In the genomic region with DNA sequence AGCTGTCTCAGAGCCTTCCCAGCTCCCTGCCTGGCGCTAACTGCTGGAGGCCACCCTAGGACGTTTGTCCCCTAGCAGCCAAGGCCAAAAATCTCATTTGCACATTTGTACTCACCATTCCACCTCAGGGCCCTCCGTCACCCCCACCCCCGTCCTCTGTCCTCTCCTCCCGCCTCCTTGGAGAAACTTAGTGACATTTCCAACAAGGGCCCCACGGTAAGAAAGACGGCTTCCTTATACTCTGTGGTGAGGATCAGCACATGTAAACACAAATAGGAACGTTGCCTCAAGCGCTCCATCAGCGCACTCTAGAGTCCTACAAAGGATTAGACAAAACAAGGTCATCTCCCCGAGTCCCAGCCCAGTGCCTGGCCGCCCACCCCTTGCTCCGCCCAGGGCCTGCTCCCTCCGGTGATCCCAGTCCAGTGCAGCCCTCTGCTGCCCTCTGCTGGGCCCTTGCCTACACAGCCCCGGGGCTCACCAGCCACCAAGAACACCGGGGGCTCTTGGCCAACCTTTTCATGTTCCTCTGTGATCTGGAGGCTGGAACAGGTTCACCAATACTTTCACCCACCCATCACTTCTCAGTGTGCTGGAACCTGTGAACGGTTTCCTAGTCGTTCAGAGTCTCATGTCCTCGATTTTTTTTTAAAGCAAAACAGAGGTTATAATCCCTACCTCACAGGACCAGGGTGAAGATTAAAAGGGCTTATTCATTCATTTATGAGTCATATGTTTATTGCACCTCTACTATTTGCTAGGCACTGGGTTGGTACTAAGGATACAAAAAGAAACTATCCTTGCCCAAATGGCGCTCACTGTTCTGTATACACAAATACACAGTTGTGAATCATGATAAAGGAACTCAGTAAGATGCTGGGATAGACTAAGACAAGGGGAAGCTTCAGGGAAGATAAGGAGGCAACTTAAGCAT, we compare ENCODE assay signal across 8 cellular contexts. TPM values are rescaled to one million over a fixed set of nuclear protein-coding genes. Genes with fewer than 3 reads are reported as not detected.
DNase-seq lines count a peak whose midpoint lies in the region; ATAC-seq and TF ChIP-seq lines count a peak whose summit lies in the region.

No MANE protein-coding gene starts in this region.

- TF ChIP-seq CTCF in GM12874 (IDR thresholded peaks at IDR 0.05; ENCODE audit: insufficient read depth, low read depth, low read length) (peak; percentile 96), SU-DHL-6 (IDR thresholded peaks at IDR 0.05; ENCODE audit: insufficient read depth, low read length, poor library complexity, severe bottlenecking) (peak; percentile 97), cardiac muscle cell (IDR thresholded peaks at IDR 0.05; ENCODE audit: low read depth, low read length) (peak; percentile 98), parathyroid adenoma (IDR thresholded peaks at IDR 0.05) (peak; percentile 94), tibial nerve (IDR thresholded peaks at IDR 0.05) (peak; percentile 96 to 99 (median 98))

- H3K9ac ChIP-seq in SU-DHL-6 (ENCODE audit: low read length) (no peak overlapping the region), parathyroid adenoma (no peak overlapping the region)

- H3K36me3 ChIP-seq in SU-DHL-6 (ENCODE audit: low read length) (no peaks in the 10 kb centered on the region), cardiac muscle cell (no peaks in the 10 kb centered on the region), parathyroid adenoma (ENCODE audit: control insufficient read depth, insufficient read depth, low read length) (no peaks in the 10 kb centered on the region), tibial nerve (no peaks in the 10 kb centered on the region)

- peak; percentile 83 for DNase-seq in NCI-H128 (lab: John Stamatoyannopoulos, UW; ENCODE audit: unreplicated experiment)
- peak; percentile 80 for DNase-seq in activated naive CD8-positive, alpha-beta T cell treated with anti-CD3 and anti-CD28 coated beads, Interleukin-2, amount 50 U/mL, for 16 hours (ENCODE audit: low read depth, low spot score)
- DNase-seq in cardiac muscle cell (ENCODE audit: low read depth in 1 of 2, low spot score in 1 of 2): peak; percentile 94 to 99
- DNase-seq in tibial nerve (ENCODE audit: low spot score in 2 of 2): peak; percentile 88 to 97

- no peak for TF ChIP-seq POLR2A in tibial nerve (IDR thresholded peaks at IDR 0.05)

- H3K79me2 ChIP-seq in SU-DHL-6 (ENCODE audit: insufficient read depth, low read length) (no peaks in the 10 kb centered on the region), parathyroid adenoma (no peaks in the 10 kb centered on the region)

- H3K4me3 ChIP-seq in SU-DHL-6 (ENCODE audit: insufficient read depth, low read length, poor library complexity, severe bottlenecking) (no peak overlapping the region), cardiac muscle cell (no peak overlapping the region), parathyroid adenoma (ENCODE audit: low read depth, low read length) (no peak overlapping the region), tibial nerve (peak overlapping the region in 2 of 4 donors; percentile 17 to 35)

- H3F3A ChIP-seq in SU-DHL-6 (ENCODE audit: insufficient read depth): no peaks in the 10 kb centered on the region

- H3K27me3 ChIP-seq in SU-DHL-6 (ENCODE audit: low read length) (no peaks in the 10 kb centered on the region), cardiac muscle cell (no peaks in the 10 kb centered on the region), parathyroid adenoma (ENCODE audit: control insufficient read depth, insufficient read depth, low read length) (no peaks in the 10 kb centered on the region), tibial nerve (no peaks in the 10 kb centered on the region)

- no peaks in the 10 kb centered on the region for H3K9me2 ChIP-seq in SU-DHL-6 (replicated peaks; ENCODE audit: insufficient read depth, low read length)

- H3K4me1 ChIP-seq in cardiac muscle cell (ENCODE audit: low read depth) (no peaks in the 10 kb centered on the region), parathyroid adenoma (peaks cover 3% of the 10 kb centered on the region), tibial nerve (peaks cover 0 to 13% (median 0%) of the 10 kb centered on the region in 4 donors)

- TF ChIP-seq EP300 in tibial nerve (IDR thresholded peaks at IDR 0.05): peak in 1 of 2 donors; percentile 54

- 9 to 12% methylated on average over 20 of the region's 20 CpGs for WGBS in tibial nerve, 2 donors

- peak overlapping the region; percentile 11 for H3K4me2 ChIP-seq in SU-DHL-6 (ENCODE audit: low read depth, low read length, poor library complexity, severe bottlenecking)
- H3K4me2 ChIP-seq in parathyroid adenoma (ENCODE audit: low read length): peak overlapping the region; percentile 40

- H2AFZ ChIP-seq in SU-DHL-6 (ENCODE audit: low read depth, low read length, severe bottlenecking): no peak overlapping the region
- H2AFZ ChIP-seq in parathyroid adenoma: peak overlapping the region; percentile 63

- peak; percentile 99 for ATAC-seq in HG02798 (IDR thresholded peaks at IDR 0.05; ENCODE audit: poor library complexity, unreplicated experiment)

- H3K27ac ChIP-seq in SU-DHL-6 (ENCODE audit: low read depth, low read length): no peak overlapping the region
- no peak overlapping the region for H3K27ac ChIP-seq in cardiac muscle cell
- H3K27ac ChIP-seq in parathyroid adenoma: peak overlapping the region; percentile 12
- H3K27ac ChIP-seq in tibial nerve: peak overlapping the region in 2 of 4 donors; percentile 36 to 81

- H4K20me1 ChIP-seq in SU-DHL-6 (ENCODE audit: low read depth, low read length): no peaks in the 10 kb centered on the region

- H3K9me3 ChIP-seq in SU-DHL-6 (ENCODE audit: insufficient read depth, low read length) (no peaks in the 10 kb centered on the region), cardiac muscle cell (ENCODE audit: low read depth) (no peaks in the 10 kb centered on the region), parathyroid adenoma (ENCODE audit: control insufficient read depth, low read length) (no peaks in the 10 kb centered on the region), tibial nerve (peaks cover 0 to 7% (median 0%) of the 10 kb centered on the region in 4 donors)

RNA-seq across cellular contexts. Expression of gene CTR9, which starts 15.2 kb away (rescaled TPM):
- total RNA-seq in cardiac muscle cell (19.7 and 23.2 TPM in 2 replicates), tibial nerve (10 to 100 TPM; 14.5 to 26.4 (median 19.6) TPM)
- 35.9 and 37.3 TPM in 2 replicates for polyA plus RNA-seq in cardiac muscle cell

RNA-seq across cellular contexts. Expression of gene IRAG1, which starts 42.2 kb away (rescaled TPM):
- 3.6 and 7.3 TPM in 2 replicates for total RNA-seq in cardiac muscle cell
- 3.1 and 5.2 TPM in 2 replicates for polyA plus RNA-seq in cardiac muscle cell
- total RNA-seq in tibial nerve: 10 to 100 TPM in 2 of 4 donors, 1 to 10 TPM in 2; 5.9 to 23.1 (median 11.4) TPM
